In the genomic region with DNA sequence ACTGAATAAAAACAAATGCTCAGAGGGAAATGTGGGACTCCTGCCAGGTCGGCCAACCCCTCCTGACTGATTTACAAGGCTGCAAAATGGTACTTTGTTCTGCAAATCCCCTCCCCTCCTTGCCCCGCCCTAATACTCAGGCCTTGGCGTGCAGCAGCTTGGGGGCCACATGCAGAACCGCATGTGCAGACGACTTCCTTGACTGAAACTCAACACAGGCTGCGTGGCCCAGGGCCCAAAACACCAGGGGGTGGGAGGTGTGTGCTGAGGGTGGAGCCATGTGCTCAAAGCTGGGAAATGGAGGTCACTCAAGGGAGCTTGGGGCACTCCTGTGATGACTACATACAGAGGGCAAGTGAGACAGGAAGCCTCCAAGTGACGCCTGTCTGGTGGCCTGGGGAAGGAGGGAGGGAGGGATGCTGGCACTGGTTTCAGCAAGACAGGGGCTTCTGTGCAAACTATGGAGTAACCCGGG, we compare ENCODE assay signal across 1 cellular context.
TF ChIP-seq lines count a peak whose summit lies in the region.

No MANE protein-coding gene starts in this region.

TF ChIP-seq in HCT116, 20 proteins besides CTCF, POLR2A, EP300 and RAD21 (continued from another document):
- TF ChIP-seq SRF (IDR thresholded peaks at IDR 0.05; ENCODE audit: low read depth) (no peak), YY1 (IDR thresholded peaks at IDR 0.05; ENCODE audit: extremely low read depth, insufficient replicate concordance, low read depth, low read length) (no peak), POLR2AphosphoS5 (IDR thresholded peaks at IDR 0.05; ENCODE audit: low read depth, low read length) (no peak), SP1 (IDR thresholded peaks at IDR 0.05; ENCODE audit: low read depth) (no peak), SIN3A (IDR thresholded peaks at IDR 0.05; ENCODE audit: low read depth) (no peak), ZFX (IDR thresholded peaks at IDR 0.05) (no peak), ZNF274 (IDR thresholded peaks at IDR 0.05; ENCODE audit: low read depth, low read length) (no peak), EZH2 (IDR thresholded peaks at IDR 0.05) (no peak), CEBPB (IDR thresholded peaks at IDR 0.05; ENCODE audit: low read depth) (no peak), TCF7L2 (IDR thresholded peaks at IDR 0.05; ENCODE audit: borderline replicate concordance, extremely low read depth, insufficient read depth, insufficient read length) (no peak), JUND (IDR thresholded peaks at IDR 0.05) (no peak), EZH2phosphoT487 (IDR thresholded peaks at IDR 0.05; ENCODE audit: borderline replicate concordance) (no peak)
- TF ChIP-seq, protein P1, sequence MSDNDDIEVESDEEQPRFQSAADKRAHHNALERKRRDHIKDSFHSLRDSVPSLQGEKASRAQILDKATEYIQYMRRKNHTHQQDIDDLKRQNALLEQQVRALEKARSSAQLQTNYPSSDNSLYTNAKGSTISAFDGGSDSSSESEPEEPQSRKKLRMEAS (IDR thresholded peaks at IDR 0.05): no peak
